18 cellular contexts compared by ENCODE assay signal in the genomic region with DNA sequence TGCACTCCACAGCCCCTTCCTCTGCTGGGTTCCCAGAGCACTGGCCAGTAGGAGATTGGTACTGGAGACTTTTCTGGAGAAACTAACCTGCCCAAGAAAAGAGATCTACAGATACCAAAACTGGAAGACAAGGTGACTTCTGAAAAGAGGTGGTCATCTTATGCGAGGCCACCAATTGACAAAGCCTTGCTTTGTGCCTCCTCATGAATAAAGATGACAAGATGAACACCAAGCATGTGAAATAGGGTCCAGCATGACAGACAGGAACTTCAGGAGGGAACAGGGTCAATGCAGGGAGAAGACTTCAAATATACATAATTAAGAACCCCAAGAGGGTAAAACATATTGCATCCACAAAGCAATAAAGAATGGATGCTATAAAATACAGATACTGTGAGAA.
A peak's percentile ranks its signal among the peaks of the same experiment; 100 is the strongest.
DNase-seq lines count a peak whose midpoint lies in the region; ATAC-seq and TF ChIP-seq lines count a peak whose summit lies in the region.
"Had no signal": no experiment of that assay in that cellular context is flagged by ENCODE, and none has a peak within 500 bp of the region (broad histone marks: within the 10 kb centered on the region; RNA-seq: fewer than 3 reads in every experiment).

No MANE protein-coding gene starts in this region.

- H2BK5ac ChIP-seq in H9 (ENCODE audit: insufficient read length, low read length) (no peak overlapping the region), trophoblast cell (ENCODE audit: low read depth, low read length, poor library complexity) (no peak overlapping the region)

- no peak overlapping the region for H2AFZ ChIP-seq in H9 (ENCODE audit: low read length)
- H2AFZ ChIP-seq in trophoblast cell (ENCODE audit: insufficient read depth, low read length, poor library complexity): no peak overlapping the region
- H2AFZ ChIP-seq in Karpas-422 (ENCODE audit: low read length): no peak overlapping the region

- TF ChIP-seq CTCF in H9 (conservative IDR thresholded peaks at IDR 0.05): no peak

- H4K12ac ChIP-seq in trophoblast cell (ENCODE audit: low read depth, low read length): no peak overlapping the region

- H3K9me3 ChIP-seq in H9 (ENCODE audit: control insufficient read depth, low read depth, low read length) (no peaks in the 10 kb centered on the region), trophoblast cell (ENCODE audit: insufficient read depth, low read depth, low read length) (no peaks in the 10 kb centered on the region), Karpas-422 (ENCODE audit: low read length) (no peaks in the 10 kb centered on the region)

- H3K36me3 Mint-ChIP-seq in H9 (ENCODE audit: insufficient read depth in 1 of 3, low read depth in 3 of 3): no peaks in the 10 kb centered on the region
- H3K36me3 Mint-ChIP-seq: CD4-positive, CD25-positive, alpha-beta regulatory T cell; CD8-positive, alpha-beta T cell had no signal

- H3K4me1 Mint-ChIP-seq in H9: peaks cover 23 to 27% of the 10 kb centered on the region in 2 experiments
- H3K4me1 Mint-ChIP-seq: CD4-positive, CD25-positive, alpha-beta regulatory T cell had no signal

- no peaks in the 10 kb centered on the region for H3K9me2 ChIP-seq in Karpas-422 (replicated peaks; ENCODE audit: insufficient read depth, low read length)

- DNase-seq in H9: no peak
- DNase-seq in globus pallidus (ENCODE audit: low spot score): peak; percentile 59
- no peak for DNase-seq in trophoblast cell
- no peak for DNase-seq in Karpas-422
- no peak for DNase-seq in mesenteric fat pad (ENCODE audit: low spot score)
- DNase-seq: C1 segment of cervical spinal cord; CD4-positive, CD25-positive, alpha-beta regulatory T cell; CD8-positive, alpha-beta T cell; DMS 273 treated with DMSO at 0.1 percent for 48 hours; DMS79; EL; GDM1; H7 had no signal

- H2AK5ac ChIP-seq in H9 (ENCODE audit: insufficient read length, low read length) (no peak overlapping the region), trophoblast cell (ENCODE audit: low read length) (no peak overlapping the region)

- H3K23me2 ChIP-seq in H9 (ENCODE audit: insufficient read length, low read depth, low read length, poor library complexity, severe bottlenecking): no peaks in the 10 kb centered on the region

- H3K23ac ChIP-seq in H9 (ENCODE audit: insufficient read length, low read depth, low read length) (no peak overlapping the region), trophoblast cell (ENCODE audit: low read length) (no peak overlapping the region)

- H3K27me3 Mint-ChIP-seq in H9 (ENCODE audit: low read depth): no peaks in the 10 kb centered on the region

- no peak overlapping the region for H3K18ac ChIP-seq in H9 (ENCODE audit: insufficient read length, low read depth, low read length)
- H3K18ac ChIP-seq in trophoblast cell (ENCODE audit: low read length): peak overlapping the region; percentile 22

- H3K14ac ChIP-seq in H9 (ENCODE audit: insufficient read depth, low read length) (0 out of 2 replicates have a peak overlapping the region, but pooled peaks have one; percentile 22), trophoblast cell (ENCODE audit: low read length) (no peak overlapping the region)

- H3K36me3 ChIP-seq in trophoblast cell (ENCODE audit: control insufficient read depth in 1 of 2, insufficient read depth in 2 of 2, low read length in 2 of 2) (no peaks in the 10 kb centered on the region), Karpas-422 (ENCODE audit: insufficient read depth, low read length) (no peaks in the 10 kb centered on the region)

- no peaks in the 10 kb centered on the region for H3K79me1 ChIP-seq in H9 (ENCODE audit: insufficient read depth, low read depth, low read length, poor library complexity, severe bottlenecking)
- H3K79me1 ChIP-seq in trophoblast cell (ENCODE audit: low read length): no peaks in the 10 kb centered on the region

- H4K5ac ChIP-seq in H9 (ENCODE audit: insufficient read length, low read depth, low read length): no peak overlapping the region

- no peak overlapping the region for H2BK20ac ChIP-seq in H9 (ENCODE audit: low read depth, low read length, poor library complexity, severe bottlenecking)

- WGBS in H9 (ENCODE audit: extremely low coverage, insufficient read length, low lambda C conversion rate): no CpG with 5 or more reads among the region's 1 CpG
- WGBS in trophoblast cell (ENCODE audit: extremely low coverage, insufficient coverage, insufficient read length): no CpG with 5 or more reads among the region's 1 CpG

- no peak overlapping the region for H3K27ac ChIP-seq in H9 (ENCODE audit: insufficient read length, low read depth, low read length)
- H3K27ac ChIP-seq in trophoblast cell (ENCODE audit: low read depth, low read length): no peak overlapping the region
- H3K27ac ChIP-seq in temporal lobe (ENCODE audit: low read depth, low read length): peak overlapping the region; percentile 21
- no peak overlapping the region for H3K27ac ChIP-seq in Karpas-422 (ENCODE audit: low read length)

- no peak overlapping the region for H3K27ac Mint-ChIP-seq in H9
- H3K27ac Mint-ChIP-seq: CD4-positive, CD25-positive, alpha-beta regulatory T cell; CD8-positive, alpha-beta T cell had no signal

- no peak overlapping the region for H4K8ac ChIP-seq in H9 (replicated peaks; ENCODE audit: insufficient read length, low read depth, low read length)
- no peak overlapping the region for H4K8ac ChIP-seq in trophoblast cell (ENCODE audit: low read depth, low read length)

- no peaks in the 10 kb centered on the region for H3K27me3 ChIP-seq in H9 (ENCODE audit: insufficient read depth, low read length)
- H3K27me3 ChIP-seq in trophoblast cell (ENCODE audit: insufficient read depth, low read length): no peaks in the 10 kb centered on the region
- H3K27me3 ChIP-seq in Karpas-422 (ENCODE audit: low read length): 0 out of 2 replicates have a peak, but pooled peaks cover 2% of the 10 kb centered on the region

- H3K56ac ChIP-seq in H9 (ENCODE audit: insufficient read length, low read depth, low read length): no peak overlapping the region

- H2BK120ac ChIP-seq in H9 (ENCODE audit: low read depth, low read length, poor library complexity, severe bottlenecking) (no peak overlapping the region), trophoblast cell (ENCODE audit: insufficient read depth, low read length, poor library complexity) (no peak overlapping the region)

- no peak overlapping the region for H3K4me3 ChIP-seq in trophoblast cell (ENCODE audit: low read depth, low read length)
- no peak overlapping the region for H3K4me3 ChIP-seq in Karpas-422 (ENCODE audit: low read length)
- H3K4me3 ChIP-seq: GM12878 had no signal

- H3K9ac ChIP-seq in H9 (ENCODE audit: extremely low read depth, insufficient read length, low read length) (no peak overlapping the region), trophoblast cell (ENCODE audit: low read length) (no peak overlapping the region), Karpas-422 (ENCODE audit: low read length) (no peak overlapping the region)

- no peak overlapping the region for H3K4me3 Mint-ChIP-seq in H9
- H3K4me3 Mint-ChIP-seq: CD4-positive, CD25-positive, alpha-beta regulatory T cell; CD8-positive, alpha-beta T cell had no signal

- H3K4ac ChIP-seq in H9 (ENCODE audit: low read depth, low read length) (no peak overlapping the region), trophoblast cell (ENCODE audit: low read depth, low read length) (no peak overlapping the region)

- H2BK15ac ChIP-seq in H9 (ENCODE audit: low read depth, low read length): 0 out of 2 replicates have a peak overlapping the region, but pooled peaks have one; percentile 75

- no peaks in the 10 kb centered on the region for H3K9me3 Mint-ChIP-seq in H9
- H3K9me3 Mint-ChIP-seq: CD8-positive, alpha-beta T cell had no signal

- H4K91ac ChIP-seq in H9 (ENCODE audit: insufficient read length, low read depth, low read length): no peak overlapping the region
- no peak overlapping the region for H4K91ac ChIP-seq in trophoblast cell (ENCODE audit: low read depth, low read length)

- H3K79me2 ChIP-seq in H9 (ENCODE audit: insufficient read depth, low read length) (no peaks in the 10 kb centered on the region), trophoblast cell (ENCODE audit: control insufficient read depth, insufficient read depth, low read length, poor library complexity) (no peaks in the 10 kb centered on the region), Karpas-422 (ENCODE audit: low read length) (no peaks in the 10 kb centered on the region)

- H2BK12ac ChIP-seq in H9 (ENCODE audit: insufficient read length, low read depth, low read length) (no peak overlapping the region), trophoblast cell (ENCODE audit: low read length) (no peak overlapping the region)

- ATAC-seq in GM19397 (IDR thresholded peaks at IDR 0.05; ENCODE audit: unreplicated experiment) (no peak), GM21515 (IDR thresholded peaks at IDR 0.05; ENCODE audit: unreplicated experiment) (no peak)
- ATAC-seq: CD8-positive, alpha-beta T cell; GM12878; HCT116 had no signal

- H3K4me2 ChIP-seq in H9 (ENCODE audit: insufficient read depth, insufficient read length, low read length) (no peak overlapping the region), trophoblast cell (ENCODE audit: low read length) (no peak overlapping the region), Karpas-422 (ENCODE audit: low read depth, low read length, poor library complexity, severe bottlenecking) (no peak overlapping the region)

- H3K4me1 ChIP-seq in H9 (ENCODE audit: insufficient read depth, low read length) (peaks cover 7% of the 10 kb centered on the region), trophoblast cell (ENCODE audit: control insufficient read depth in 1 of 2, insufficient read depth in 2 of 2, low read length in 2 of 2) (peaks cover 2 to 7% of the 10 kb centered on the region in 2 experiments), Karpas-422 (ENCODE audit: low read length) (no peaks in the 10 kb centered on the region)

- no peak overlapping the region for H3T11ph ChIP-seq in H9 (ENCODE audit: low read length)

- no peaks in the 10 kb centered on the region for H4K20me1 ChIP-seq in H9 (ENCODE audit: control insufficient read depth, insufficient read depth, insufficient read length)
- H4K20me1 ChIP-seq in Karpas-422 (ENCODE audit: insufficient read depth, low read depth, low read length): no peaks in the 10 kb centered on the region
